In genomic region chr17:1561420-1562177, GRCh38 we compare ENCODE assay signal across 8 cellular contexts. TPM values are rescaled to one million over a fixed set of nuclear protein-coding genes. Genes with fewer than 3 reads are reported as not detected.
DNase-seq lines count a peak whose midpoint lies in the region; ATAC-seq and TF ChIP-seq lines count a peak whose summit lies in the region.

No MANE protein-coding gene starts in this region.

- intact Hi-C loops in colonic mucosa (cut with DNase I) (no loop called here), lower lobe of right lung (cut with DNase I) (no loop called here)

- H3K4me1 ChIP-seq in colonic mucosa = peaks cover 11% of the 10 kb centered on the region
- peaks cover 45% of the 10 kb centered on the region for H3K4me1 ChIP-seq in lower lobe of right lung

- H3K27me3 ChIP-seq in WERI-Rb-1 (ENCODE audit: insufficient read depth, low read depth, severe bottlenecking) (no peaks in the 10 kb centered on the region), colonic mucosa (no peaks in the 10 kb centered on the region), lower lobe of right lung (ENCODE audit: low read depth) (no peaks in the 10 kb centered on the region)

- ATAC-seq in HG03175 (IDR thresholded peaks at IDR 0.05; ENCODE audit: unreplicated experiment) = peak; percentile 21
- ATAC-seq in lower lobe of right lung = peak; percentile 55 to 60
- ATAC-seq in stimulated activated naive CD8-positive, alpha-beta T cell treated with anti-CD3 and anti-CD28 coated beads, Interleukin-15, amount 100 ng/mL, for 72 hours = peak; percentile 55

- no peaks in the 10 kb centered on the region for H3K9me3 Mint-ChIP-seq in stimulated activated naive CD8-positive, alpha-beta T cell treated with anti-CD3 and anti-CD28 coated beads, Interleukin-15, amount 100 ng/mL, for 72 hours

- peak overlapping the region; percentile 78 to 90 for H3K4me3 Mint-ChIP-seq in stimulated activated naive CD8-positive, alpha-beta T cell treated with anti-CD3 and anti-CD28 coated beads, Interleukin-15, amount 100 ng/mL, for 72 hours

- DNase-seq in WERI-Rb-1 = no peak
- peak; percentile 36 for DNase-seq in colonic mucosa
- peak; percentile 61 for DNase-seq in lower lobe of right lung
- peak; percentile 52 to 58 for DNase-seq in stimulated activated naive CD8-positive, alpha-beta T cell treated with anti-CD3 and anti-CD28 coated beads, Interleukin-15, amount 100 ng/mL, for 72 hours
- DNase-seq in NCI-H187 (lab: John Stamatoyannopoulos, UW) = no peak
- no peak for DNase-seq in RKO (ENCODE audit: low spot score)

- no peaks in the 10 kb centered on the region for H3K9me3 ChIP-seq in WERI-Rb-1 (ENCODE audit: severe bottlenecking)
- H3K9me3 ChIP-seq in colonic mucosa = no peaks in the 10 kb centered on the region
- no peaks in the 10 kb centered on the region for H3K9me3 ChIP-seq in lower lobe of right lung

- peaks cover 54% of the 10 kb centered on the region for H3K4me1 Mint-ChIP-seq in stimulated activated naive CD8-positive, alpha-beta T cell treated with anti-CD3 and anti-CD28 coated beads, Interleukin-15, amount 100 ng/mL, for 72 hours

- H3K4me3 ChIP-seq in WERI-Rb-1 (ENCODE audit: low read depth, low read length) = peak overlapping the region; percentile 54
- peak overlapping the region; percentile 89 for H3K4me3 ChIP-seq in colonic mucosa
- peak overlapping the region; percentile 79 for H3K4me3 ChIP-seq in lower lobe of right lung

- H3K27ac ChIP-seq in WERI-Rb-1 = no peak overlapping the region
- peak overlapping the region; percentile 67 for H3K27ac ChIP-seq in colonic mucosa
- H3K27ac ChIP-seq in lower lobe of right lung = peak overlapping the region; percentile 85

- H3K9ac ChIP-seq in colonic mucosa (ENCODE audit: low read depth in 2 of 2, low read length in 2 of 2) = peak overlapping the region; percentile 79 to 93

- peaks cover 7% of the 10 kb centered on the region for H3K27me3 Mint-ChIP-seq in stimulated activated naive CD8-positive, alpha-beta T cell treated with anti-CD3 and anti-CD28 coated beads, Interleukin-15, amount 100 ng/mL, for 72 hours

- H3K27ac Mint-ChIP-seq in stimulated activated naive CD8-positive, alpha-beta T cell treated with anti-CD3 and anti-CD28 coated beads, Interleukin-15, amount 100 ng/mL, for 72 hours = peak overlapping the region; percentile 25 to 83

- H3K36me3 ChIP-seq in WERI-Rb-1 (no peaks in the 10 kb centered on the region), colonic mucosa (no peaks in the 10 kb centered on the region), lower lobe of right lung (peaks cover 3% of the 10 kb centered on the region)

- peak; percentile 24 for TF ChIP-seq CTCF in GM12873 (IDR thresholded peaks at IDR 0.05; ENCODE audit: insufficient read depth, low read depth, low read length, missing control alignments)
- 0 out of 2 replicates have a peak, but pooled peaks have one; percentile 30 for TF ChIP-seq CTCF in WERI-Rb-1 (IDR thresholded peaks at IDR 0.05; ENCODE audit: low read depth, low read length)
- no peak for TF ChIP-seq CTCF in colonic mucosa (IDR thresholded peaks at IDR 0.05)
- TF ChIP-seq CTCF in lower lobe of right lung (IDR thresholded peaks at IDR 0.05) = peak; percentile 15

RNA-seq across cellular contexts. Expression of gene PITPNA, which starts 1.0 kb away (rescaled TPM):
- 10 to 100 TPM; 77.8 to 83.2 TPM for total RNA-seq in colonic mucosa
- total RNA-seq in lower lobe of right lung = 71.3 TPM

RNA-seq across cellular contexts. Expression of gene INPP5K, which starts 45.2 kb away (rescaled TPM):
- 10 to 100 TPM; 27.6 to 35.5 TPM for total RNA-seq in colonic mucosa
- total RNA-seq in lower lobe of right lung = 57.9 TPM

Comparison
In these comparisons a context has a peak if more than half of its experiments do, and no peak if none do; other contexts are left out.
1. DNase-seq: peak in colonic mucosa (single experiment), lower lobe of right lung (single experiment) and stimulated activated naive CD8-positive, alpha-beta T cell treated with anti-CD3 and anti-CD28 coated beads, Interleukin-15, amount 100 ng/mL, for 72 hours (2 of 2); none in WERI-Rb-1 (single experiment), NCI-H187 (0 of 2) and RKO (single experiment).
2. Peak in every context shown above with its lines, with median percentiles within 50 percentile points of each other: ATAC-seq and H3K4me3 ChIP-seq.